In the genomic region with DNA sequence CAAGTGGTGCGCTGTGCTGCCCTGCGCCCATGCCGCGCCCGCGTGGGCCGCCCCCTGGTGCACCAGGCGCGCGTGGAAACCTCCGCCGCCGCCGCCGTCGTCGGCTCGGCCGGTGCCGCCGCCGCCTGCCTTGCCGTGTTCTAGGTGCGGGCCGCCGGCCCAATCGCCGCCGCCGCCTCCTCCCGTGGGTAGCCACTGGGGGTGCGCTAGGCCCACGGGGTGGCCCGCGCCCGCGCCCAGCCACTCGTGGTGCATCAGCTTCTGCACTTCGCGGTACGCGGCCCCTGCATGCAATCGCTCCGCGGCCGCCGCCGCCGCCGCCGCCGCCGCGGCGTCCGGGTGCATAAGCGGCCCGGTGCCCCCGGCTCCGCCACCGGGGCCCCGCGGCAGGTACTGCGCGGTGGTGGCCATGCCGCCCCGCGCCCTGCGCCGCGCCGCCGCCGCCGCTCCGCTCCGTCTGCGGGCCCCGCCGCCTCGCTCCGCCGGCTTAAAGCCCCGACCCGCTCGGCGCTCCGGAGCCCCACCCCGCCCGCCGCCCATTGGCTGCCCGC, we compare ENCODE assay signal across 1 cellular context.
A peak's percentile ranks its signal among the peaks of the same experiment; 100 is the strongest.
TF ChIP-seq lines count a peak whose summit lies in the region.

Gene POU3F1, minus strand, starts transcription at position 461 of the 551 bp plus-strand sequence. Its CDS starts 50 bp downstream, at position 411.

TF ChIP-seq in GM12878, 131 proteins besides CTCF, POLR2A, EP300 and RAD21 (continued from another document):
- TF ChIP-seq, protein P1, sequence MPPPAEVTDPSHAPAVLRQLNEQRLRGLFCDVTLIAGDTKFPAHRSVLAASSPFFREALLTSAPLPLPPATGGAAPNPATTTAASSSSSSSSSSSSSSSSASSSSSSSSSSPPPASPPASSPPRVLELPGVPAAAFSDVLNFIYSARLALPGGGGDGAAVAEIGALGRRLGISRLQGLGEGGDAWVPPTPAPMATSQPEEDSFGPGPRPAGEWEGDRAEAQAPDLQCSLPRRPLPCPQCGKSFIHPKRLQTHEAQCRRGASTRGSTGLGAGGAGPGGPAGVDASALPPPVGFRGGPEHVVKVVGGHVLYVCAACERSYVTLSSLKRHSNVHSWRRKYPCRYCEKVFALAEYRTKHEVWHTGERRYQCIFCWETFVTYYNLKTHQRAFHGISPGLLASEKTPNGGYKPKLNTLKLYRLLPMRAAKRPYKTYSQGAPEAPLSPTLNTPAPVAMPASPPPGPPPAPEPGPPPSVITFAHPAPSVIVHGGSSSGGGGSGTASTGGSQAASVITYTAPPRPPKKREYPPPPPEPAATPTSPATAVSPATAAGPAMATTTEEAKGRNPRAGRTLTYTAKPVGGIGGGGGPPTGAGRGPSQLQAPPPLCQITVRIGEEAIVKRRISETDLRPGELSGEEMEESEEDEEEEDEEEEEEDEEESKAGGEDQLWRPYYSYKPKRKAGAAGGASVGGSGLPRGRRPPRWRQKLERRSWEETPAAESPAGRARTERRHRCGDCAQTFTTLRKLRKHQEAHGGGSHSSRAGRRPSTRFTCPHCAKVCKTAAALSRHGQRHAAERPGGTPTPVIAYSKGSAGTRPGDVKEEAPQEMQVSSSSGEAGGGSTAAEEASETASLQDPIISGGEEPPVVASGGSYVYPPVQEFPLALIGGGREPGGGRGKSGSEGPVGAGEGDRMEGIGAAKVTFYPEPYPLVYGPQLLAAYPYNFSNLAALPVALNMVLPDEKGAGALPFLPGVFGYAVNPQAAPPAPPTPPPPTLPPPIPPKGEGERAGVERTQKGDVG (CRISPR knock-in tag; IDR thresholded peaks at IDR 0.05): no peak
- no peak for TF ChIP-seq ASH2L (IDR thresholded peaks at IDR 0.05; ENCODE audit: borderline replicate concordance, low read depth)
- TF ChIP-seq HDAC2 (IDR thresholded peaks at IDR 0.05): no peak
- no peak for TF ChIP-seq CBFB (IDR thresholded peaks at IDR 0.05; ENCODE audit: low read depth)
- no peak for TF ChIP-seq HDGF (IDR thresholded peaks at IDR 0.05)
- no peak for TF ChIP-seq BHLHE40 (IDR thresholded peaks at IDR 0.05; ENCODE audit: borderline replicate concordance in 1 of 2, low read depth in 2 of 2, low read length in 1 of 2)
- TF ChIP-seq IKZF1 (conservative IDR thresholded peaks at IDR 0.05): peak; percentile 37
- TF ChIP-seq GATAD2B (conservative IDR thresholded peaks at IDR 0.05; ENCODE audit: low read depth): peak; percentile 54
- TF ChIP-seq RB1 (IDR thresholded peaks at IDR 0.05; ENCODE audit: borderline replicate concordance): 0 out of 2 replicates have a peak, but pooled peaks have one; percentile 20
- TF ChIP-seq DPF2 (IDR thresholded peaks at IDR 0.05): no peak
- no peak for TF ChIP-seq E2F8 (IDR thresholded peaks at IDR 0.05; ENCODE audit: low read depth, partially characterized antibody)
- TF ChIP-seq LARP7 (IDR thresholded peaks at IDR 0.05): peak; percentile 35; the same call in 1 of the 2 replicates
- TF ChIP-seq SPI1 (IDR thresholded peaks at IDR 0.05; ENCODE audit: borderline replicate concordance, insufficient read depth, low read depth, low read length): no peak
- TF ChIP-seq NR2C2 (IDR thresholded peaks at IDR 0.05; ENCODE audit: borderline replicate concordance, control insufficient read depth, insufficient read length, low read depth): no peak
- TF ChIP-seq SUZ12 (IDR thresholded peaks at IDR 0.05; ENCODE audit: unreplicated experiment): peak; percentile 55
- TF ChIP-seq USF2 (IDR thresholded peaks at IDR 0.05; ENCODE audit: borderline replicate concordance, low read depth, low read length): no peak
- TF ChIP-seq CBX5 (IDR thresholded peaks at IDR 0.05; ENCODE audit: low read depth): no peak
- TF ChIP-seq BACH1 (IDR thresholded peaks at IDR 0.05; ENCODE audit: borderline replicate concordance): peak; percentile 86; the same call in 1 of the 2 replicates
- TF ChIP-seq MEF2B (IDR thresholded peaks at IDR 0.05; ENCODE audit: partially characterized antibody, poor library complexity, severe bottlenecking): no peak
